In the genomic region with DNA sequence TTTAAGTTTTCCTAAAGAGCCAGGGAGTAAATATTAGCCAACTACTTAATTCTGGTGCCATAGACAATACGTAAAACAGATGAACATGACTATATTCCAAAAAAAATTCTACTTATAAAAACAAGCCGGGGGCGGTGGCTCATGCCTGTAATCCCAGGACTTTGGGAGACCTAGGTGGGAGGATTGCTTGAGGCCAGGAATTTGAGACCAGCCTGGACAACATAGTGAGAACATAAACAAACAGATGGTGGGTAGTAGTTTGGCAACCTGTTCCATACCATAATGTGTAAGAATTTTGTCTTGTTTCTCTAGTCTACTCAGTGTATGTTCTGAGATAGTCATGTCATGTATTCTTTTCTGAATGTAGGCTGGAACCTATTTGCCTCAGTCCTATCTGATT, we compare ENCODE assay signal across 1 cellular context.
TF ChIP-seq lines count a peak whose summit lies in the region.

No MANE protein-coding gene starts in this region.

TF ChIP-seq in HepG2, 621 proteins besides CTCF, POLR2A, EP300 and RAD21:
- TF ChIP-seq, protein P1, sequence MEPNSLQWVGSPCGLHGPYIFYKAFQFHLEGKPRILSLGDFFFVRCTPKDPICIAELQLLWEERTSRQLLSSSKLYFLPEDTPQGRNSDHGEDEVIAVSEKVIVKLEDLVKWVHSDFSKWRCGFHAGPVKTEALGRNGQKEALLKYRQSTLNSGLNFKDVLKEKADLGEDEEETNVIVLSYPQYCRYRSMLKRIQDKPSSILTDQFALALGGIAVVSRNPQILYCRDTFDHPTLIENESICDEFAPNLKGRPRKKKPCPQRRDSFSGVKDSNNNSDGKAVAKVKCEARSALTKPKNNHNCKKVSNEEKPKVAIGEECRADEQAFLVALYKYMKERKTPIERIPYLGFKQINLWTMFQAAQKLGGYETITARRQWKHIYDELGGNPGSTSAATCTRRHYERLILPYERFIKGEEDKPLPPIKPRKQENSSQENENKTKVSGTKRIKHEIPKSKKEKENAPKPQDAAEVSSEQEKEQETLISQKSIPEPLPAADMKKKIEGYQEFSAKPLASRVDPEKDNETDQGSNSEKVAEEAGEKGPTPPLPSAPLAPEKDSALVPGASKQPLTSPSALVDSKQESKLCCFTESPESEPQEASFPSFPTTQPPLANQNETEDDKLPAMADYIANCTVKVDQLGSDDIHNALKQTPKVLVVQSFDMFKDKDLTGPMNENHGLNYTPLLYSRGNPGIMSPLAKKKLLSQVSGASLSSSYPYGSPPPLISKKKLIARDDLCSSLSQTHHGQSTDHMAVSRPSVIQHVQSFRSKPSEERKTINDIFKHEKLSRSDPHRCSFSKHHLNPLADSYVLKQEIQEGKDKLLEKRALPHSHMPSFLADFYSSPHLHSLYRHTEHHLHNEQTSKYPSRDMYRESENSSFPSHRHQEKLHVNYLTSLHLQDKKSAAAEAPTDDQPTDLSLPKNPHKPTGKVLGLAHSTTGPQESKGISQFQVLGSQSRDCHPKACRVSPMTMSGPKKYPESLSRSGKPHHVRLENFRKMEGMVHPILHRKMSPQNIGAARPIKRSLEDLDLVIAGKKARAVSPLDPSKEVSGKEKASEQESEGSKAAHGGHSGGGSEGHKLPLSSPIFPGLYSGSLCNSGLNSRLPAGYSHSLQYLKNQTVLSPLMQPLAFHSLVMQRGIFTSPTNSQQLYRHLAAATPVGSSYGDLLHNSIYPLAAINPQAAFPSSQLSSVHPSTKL (CRISPR knock-in tag; IDR thresholded peaks at IDR 0.05): no peak
- TF ChIP-seq FOXK2 (IDR thresholded peaks at IDR 0.05): no peak
- TF ChIP-seq, protein P2, sequence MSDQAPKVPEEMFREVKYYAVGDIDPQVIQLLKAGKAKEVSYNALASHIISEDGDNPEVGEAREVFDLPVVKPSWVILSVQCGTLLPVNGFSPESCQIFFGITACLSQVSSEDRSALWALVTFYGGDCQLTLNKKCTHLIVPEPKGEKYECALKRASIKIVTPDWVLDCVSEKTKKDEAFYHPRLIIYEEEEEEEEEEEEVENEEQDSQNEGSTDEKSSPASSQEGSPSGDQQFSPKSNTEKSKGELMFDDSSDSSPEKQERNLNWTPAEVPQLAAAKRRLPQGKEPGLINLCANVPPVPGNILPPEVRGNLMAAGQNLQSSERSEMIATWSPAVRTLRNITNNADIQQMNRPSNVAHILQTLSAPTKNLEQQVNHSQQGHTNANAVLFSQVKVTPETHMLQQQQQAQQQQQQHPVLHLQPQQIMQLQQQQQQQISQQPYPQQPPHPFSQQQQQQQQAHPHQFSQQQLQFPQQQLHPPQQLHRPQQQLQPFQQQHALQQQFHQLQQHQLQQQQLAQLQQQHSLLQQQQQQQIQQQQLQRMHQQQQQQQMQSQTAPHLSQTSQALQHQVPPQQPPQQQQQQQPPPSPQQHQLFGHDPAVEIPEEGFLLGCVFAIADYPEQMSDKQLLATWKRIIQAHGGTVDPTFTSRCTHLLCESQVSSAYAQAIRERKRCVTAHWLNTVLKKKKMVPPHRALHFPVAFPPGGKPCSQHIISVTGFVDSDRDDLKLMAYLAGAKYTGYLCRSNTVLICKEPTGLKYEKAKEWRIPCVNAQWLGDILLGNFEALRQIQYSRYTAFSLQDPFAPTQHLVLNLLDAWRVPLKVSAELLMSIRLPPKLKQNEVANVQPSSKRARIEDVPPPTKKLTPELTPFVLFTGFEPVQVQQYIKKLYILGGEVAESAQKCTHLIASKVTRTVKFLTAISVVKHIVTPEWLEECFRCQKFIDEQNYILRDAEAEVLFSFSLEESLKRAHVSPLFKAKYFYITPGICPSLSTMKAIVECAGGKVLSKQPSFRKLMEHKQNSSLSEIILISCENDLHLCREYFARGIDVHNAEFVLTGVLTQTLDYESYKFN (CRISPR knock-in tag; conservative IDR thresholded peaks at IDR 0.05): 0 out of 2 replicates have a peak, but pooled peaks have one; percentile 4
- TF ChIP-seq, protein P3, sequence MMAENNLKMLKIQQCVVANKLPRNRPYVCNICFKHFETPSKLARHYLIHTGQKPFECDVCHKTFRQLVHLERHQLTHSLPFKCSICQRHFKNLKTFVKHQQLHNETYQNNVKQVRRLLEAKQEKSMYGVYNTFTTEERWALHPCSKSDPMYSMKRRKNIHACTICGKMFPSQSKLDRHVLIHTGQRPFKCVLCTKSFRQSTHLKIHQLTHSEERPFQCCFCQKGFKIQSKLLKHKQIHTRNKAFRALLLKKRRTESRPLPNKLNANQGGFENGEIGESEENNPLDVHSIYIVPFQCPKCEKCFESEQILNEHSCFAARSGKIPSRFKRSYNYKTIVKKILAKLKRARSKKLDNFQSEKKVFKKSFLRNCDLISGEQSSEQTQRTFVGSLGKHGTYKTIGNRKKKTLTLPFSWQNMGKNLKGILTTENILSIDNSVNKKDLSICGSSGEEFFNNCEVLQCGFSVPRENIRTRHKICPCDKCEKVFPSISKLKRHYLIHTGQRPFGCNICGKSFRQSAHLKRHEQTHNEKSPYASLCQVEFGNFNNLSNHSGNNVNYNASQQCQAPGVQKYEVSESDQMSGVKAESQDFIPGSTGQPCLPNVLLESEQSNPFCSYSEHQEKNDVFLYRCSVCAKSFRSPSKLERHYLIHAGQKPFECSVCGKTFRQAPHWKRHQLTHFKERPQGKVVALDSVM (CRISPR knock-in tag; IDR thresholded peaks at IDR 0.05): 0 out of 2 replicates have a peak, but pooled peaks have one; percentile 14
